9 cellular contexts compared by ENCODE assay signal in genomic region chr13:99376132-99376531, GRCh38.
DNase-seq lines count a peak whose midpoint lies in the region; ATAC-seq and TF ChIP-seq lines count a peak whose summit lies in the region.
"Had no signal": no experiment of that assay in that cellular context is flagged by ENCODE, and none has a peak within 500 bp of the region (broad histone marks: within the 10 kb centered on the region; RNA-seq: fewer than 3 reads in every experiment).

No MANE protein-coding gene starts in this region.

- CTCF ChIA-PET in GM10248 (lab: Yijun Ruan, JAX), result interaction anchor here (0.9 to 23.0 kb wide), 12 partner anchors 10 to 131 kb away, joined by 3 to 450 read pairs (median 4); no protein-coding TSS in a partner anchor
- CTCF ChIA-PET in HEK293T (lab: Yijun Ruan, JAX), result no interaction called here

- DNase-seq in GM10248 (ENCODE audit: extremely low spot score) (peak; percentile 77), GM20000 (ENCODE audit: low spot score) (peak; percentile 61), islet precursor cell (peak; percentile 42), HuH-7.5 (ENCODE audit: low spot score) (no peak), cortex of kidney (lab: John Stamatoyannopoulos, UW) (no peak), HEK293T (ENCODE audit: extremely low spot score) (no peak), COLO829 (ENCODE audit: low spot score) (no peak)
- DNase-seq: NCI-H1092 had no signal

- POLR2A ChIA-PET in GM10248 (lab: Yijun Ruan, JAX), result interaction anchor here (0.6 to 0.7 kb wide), 2 partner anchors 53 to 183 kb away, joined by 5 to 7 read pairs; no protein-coding TSS in a partner anchor
- POLR2A ChIA-PET in HEK293T (lab: Yijun Ruan, JAX), result interaction anchor here (1.1 kb wide), 1 partner anchor 10 kb away, joined by 3 read pairs; no protein-coding TSS in a partner anchor

- TF ChIP-seq CTCF in GM10248 (IDR thresholded peaks at IDR 0.05; ENCODE audit: control extremely low read depth, extremely low read depth, low read depth, missing control alignments) (no peak), GM20000 (IDR thresholded peaks at IDR 0.05; ENCODE audit: extremely low read depth, missing control alignments) (no peak)

- peak; percentile 56 for ATAC-seq in HG03442 (IDR thresholded peaks at IDR 0.05; ENCODE audit: unreplicated experiment)

TF ChIP-seq in HEK293T, 16 proteins besides CTCF, POLR2A, EP300 and RAD21:
- TF ChIP-seq HDGF (IDR thresholded peaks at IDR 0.05; ENCODE audit: borderline replicate concordance) (no peak), L3MBTL2 (conservative IDR thresholded peaks at IDR 0.05) (no peak), SUZ12 (IDR thresholded peaks at IDR 0.05) (no peak), NFRKB (IDR thresholded peaks at IDR 0.05) (no peak), FOXA1 (IDR thresholded peaks at IDR 0.05) (no peak), SP1 (IDR thresholded peaks at IDR 0.05) (no peak), ZNF384 (IDR thresholded peaks at IDR 0.05) (no peak), FOXK2 (IDR thresholded peaks at IDR 0.05) (no peak), PKNOX1 (IDR thresholded peaks at IDR 0.05) (no peak), BHLHE40 (IDR thresholded peaks at IDR 0.05; ENCODE audit: borderline replicate concordance) (no peak), ARNT (IDR thresholded peaks at IDR 0.05) (no peak), TARDBP (IDR thresholded peaks at IDR 0.05) (no peak), ELF4 (IDR thresholded peaks at IDR 0.05) (no peak), CTBP1 (IDR thresholded peaks at IDR 0.05; ENCODE audit: borderline replicate concordance) (no peak), FOXM1 (IDR thresholded peaks at IDR 0.05; ENCODE audit: borderline replicate concordance) (no peak), LEF1 (IDR thresholded peaks at IDR 0.05; ENCODE audit: borderline replicate concordance) (no peak)

Comparison
In these comparisons a context has a peak if more than half of its experiments do, and no peak if none do; other contexts are left out.
1. DNase-seq: peak in GM10248 (single experiment), GM20000 (single experiment) and islet precursor cell (single experiment); none in HuH-7.5 (single experiment), cortex of kidney (single experiment), HEK293T (single experiment) and COLO829 (single experiment).